1 cellular context compared by ENCODE assay signal in genomic region chr19:58002384-58003152, GRCh38.
TF ChIP-seq lines count a peak whose summit lies in the region.

Gene ZNF606, minus strand, starts transcription at chr19:58002820. Its CDS starts 1,501 bp downstream, at chr19:58001319.

TF ChIP-seq in HepG2, 621 proteins besides CTCF, POLR2A, EP300 and RAD21 (continued from another document and continues in another):
- TF ChIP-seq PBX3 (CRISPR knock-in tag; IDR thresholded peaks at IDR 0.05; ENCODE audit: borderline replicate concordance) (peak; percentile 70; the same call in 1 of the 2 replicates), ELF3 (CRISPR knock-in tag; IDR thresholded peaks at IDR 0.05) (0 out of 2 replicates have a peak, but pooled peaks have one; percentile 48), ZNF30 (CRISPR knock-in tag; IDR thresholded peaks at IDR 0.05) (0 out of 2 replicates have a peak, but pooled peaks have one; percentile 89), ZNF605 (CRISPR knock-in tag; IDR thresholded peaks at IDR 0.05) (peak; percentile 93), ZNF20 (CRISPR knock-in tag; IDR thresholded peaks at IDR 0.05) (0 out of 2 replicates have a peak, but pooled peaks have one; percentile 38), ZNF230 (CRISPR knock-in tag; IDR thresholded peaks at IDR 0.05) (no peak), ZNF432 (CRISPR knock-in tag; IDR thresholded peaks at IDR 0.05; ENCODE audit: borderline replicate concordance) (no peak), ZFP37 (CRISPR knock-in tag; IDR thresholded peaks at IDR 0.05; ENCODE audit: borderline replicate concordance) (0 out of 2 replicates have a peak, but pooled peaks have one; percentile 40), ZNF292 (CRISPR knock-in tag; IDR thresholded peaks at IDR 0.05; ENCODE audit: borderline replicate concordance, low read depth) (no peak; the same call in 1 of the 2 replicates), LBX2 (CRISPR knock-in tag; IDR thresholded peaks at IDR 0.05; ENCODE audit: borderline replicate concordance) (no peak; the same call in 1 of the 2 replicates), HIC2 (CRISPR knock-in tag; IDR thresholded peaks at IDR 0.05; ENCODE audit: low read depth) (no peak), ZNF800 (CRISPR knock-in tag; IDR thresholded peaks at IDR 0.05) (no peak; the same call in none of the 2 replicates), DNMT3B (CRISPR knock-in tag; conservative IDR thresholded peaks at IDR 0.05) (no peak), NFE2L1 (CRISPR knock-in tag; IDR thresholded peaks at IDR 0.05; ENCODE audit: borderline replicate concordance) (no peak), HIVEP1 (CRISPR knock-in tag; IDR thresholded peaks at IDR 0.05) (no peak), ZNF691 (CRISPR knock-in tag; IDR thresholded peaks at IDR 0.05; ENCODE audit: borderline replicate concordance, low read depth) (no peak), NPAS2 (CRISPR knock-in tag; IDR thresholded peaks at IDR 0.05; ENCODE audit: borderline replicate concordance) (no peak), ZBTB8A (CRISPR knock-in tag; IDR thresholded peaks at IDR 0.05; ENCODE audit: borderline replicate concordance, low read depth) (no peak), ZNF441 (CRISPR knock-in tag; IDR thresholded peaks at IDR 0.05; ENCODE audit: borderline replicate concordance) (peak; percentile 81; the same call in 1 of the 2 replicates), TRIM22 (IDR thresholded peaks at IDR 0.05) (no peak), SAFB2 (CRISPR knock-in tag; IDR thresholded peaks at IDR 0.05; ENCODE audit: borderline replicate concordance, low read depth) (no peak), THRA (CRISPR knock-in tag; IDR thresholded peaks at IDR 0.05; ENCODE audit: borderline replicate concordance) (peak; percentile 56; the same call in 1 of the 2 replicates), ZNF546 (CRISPR knock-in tag; conservative IDR thresholded peaks at IDR 0.05) (peak; percentile 84; the same call in 1 of the 2 replicates), ZMAT3 (CRISPR knock-in tag; conservative IDR thresholded peaks at IDR 0.05) (peak; percentile 65; the same call in 1 of the 2 replicates), ZNF563 (CRISPR knock-in tag; IDR thresholded peaks at IDR 0.05) (peak; percentile 89), ZNF280B (CRISPR knock-in tag; IDR thresholded peaks at IDR 0.05; ENCODE audit: borderline replicate concordance) (no peak; the same call in 1 of the 2 replicates), ZNF761 (CRISPR knock-in tag; conservative IDR thresholded peaks at IDR 0.05) (peak; percentile 76), ZNF431 (CRISPR knock-in tag; IDR thresholded peaks at IDR 0.05; ENCODE audit: borderline replicate concordance, low read depth) (no peak), ZFY (CRISPR knock-in tag; IDR thresholded peaks at IDR 0.05) (peak; percentile 99), RXRB (CRISPR knock-in tag; IDR thresholded peaks at IDR 0.05; ENCODE audit: borderline replicate concordance) (peak; percentile 46; the same call in 1 of the 2 replicates), SNAPC2 (CRISPR knock-in tag; IDR thresholded peaks at IDR 0.05) (no peak; the same call in 1 of the 2 replicates), ZNF253 (CRISPR knock-in tag; IDR thresholded peaks at IDR 0.05; ENCODE audit: borderline replicate concordance) (no peak), TAF15 (IDR thresholded peaks at IDR 0.05; ENCODE audit: low read depth, low read length, poor library complexity, severe bottlenecking) (no peak), ATAD3A (CRISPR knock-in tag; IDR thresholded peaks at IDR 0.05) (no peak), KAT2B (IDR thresholded peaks at IDR 0.05; ENCODE audit: borderline replicate concordance, low read depth, low read length) (no peak), ZNF329 (CRISPR knock-in tag; IDR thresholded peaks at IDR 0.05; ENCODE audit: low read depth) (0 out of 2 replicates have a peak, but pooled peaks have one; percentile 52), SNAPC5 (CRISPR knock-in tag; IDR thresholded peaks at IDR 0.05; ENCODE audit: borderline replicate concordance) (no peak), JUND (CRISPR knock-in tag; IDR thresholded peaks at IDR 0.05) (peak; percentile 1; the same call in 1 of the 2 replicates), ARID3A (IDR thresholded peaks at IDR 0.05; ENCODE audit: low read depth, low read length) (no peak), HNRNPUL1 (IDR thresholded peaks at IDR 0.05; ENCODE audit: low read depth, low read length) (no peak; the same call in 1 of the 2 replicates), ZNF790 (CRISPR knock-in tag; IDR thresholded peaks at IDR 0.05; ENCODE audit: borderline replicate concordance) (peak; percentile 92), ZNF34 (CRISPR knock-in tag; IDR thresholded peaks at IDR 0.05; ENCODE audit: borderline replicate concordance) (no peak), NR2C2 (CRISPR knock-in tag; IDR thresholded peaks at IDR 0.05; ENCODE audit: borderline replicate concordance) (peak; percentile 87), PPARG (CRISPR knock-in tag; conservative IDR thresholded peaks at IDR 0.05) (0 out of 2 replicates have a peak, but pooled peaks have one; percentile 18), GMEB1 (CRISPR knock-in tag; IDR thresholded peaks at IDR 0.05; ENCODE audit: borderline replicate concordance) (peak; percentile 97), TCF7 (IDR thresholded peaks at IDR 0.05; ENCODE audit: low read depth) (no peak), MYPOP (CRISPR knock-in tag; IDR thresholded peaks at IDR 0.05) (peak; percentile 90), CHD4 (IDR thresholded peaks at IDR 0.05; ENCODE audit: borderline replicate concordance, low read length) (peak; percentile 89; the same call in 1 of the 2 replicates)
